29 cellular contexts compared by ENCODE assay signal in the genomic region with DNA sequence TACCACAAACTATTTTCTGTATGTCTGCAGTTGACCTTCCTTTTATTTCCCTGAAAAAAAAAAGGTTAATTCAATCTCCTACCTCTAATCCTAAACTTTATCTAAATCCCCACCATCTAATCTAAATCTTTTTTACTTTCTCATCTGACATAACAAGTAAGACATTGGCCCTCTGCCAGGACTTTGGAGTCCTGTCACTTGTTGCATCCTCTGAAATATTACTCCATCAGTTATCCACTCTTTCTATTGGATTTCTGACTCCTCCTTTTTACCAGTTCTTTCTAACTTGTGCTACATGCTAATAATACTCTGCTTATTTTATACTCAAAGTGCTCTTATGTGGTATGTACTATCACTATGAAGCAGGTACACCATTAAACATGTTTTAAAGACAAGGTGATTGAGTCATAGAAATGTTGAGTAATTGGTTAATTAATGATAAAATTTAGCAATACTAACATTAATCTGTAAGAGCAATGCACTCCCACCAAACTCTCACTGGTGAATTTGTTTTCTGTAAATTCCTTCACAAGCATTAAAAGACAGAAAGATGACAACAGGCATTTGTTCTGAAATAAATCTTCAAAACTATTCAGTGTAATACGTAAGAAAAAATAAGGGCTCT.
DNase-seq lines count a peak whose midpoint lies in the region; ATAC-seq and TF ChIP-seq lines count a peak whose summit lies in the region.
"Had no signal": no experiment of that assay in that cellular context is flagged by ENCODE, and none has a peak within 500 bp of the region (broad histone marks: within the 10 kb centered on the region; RNA-seq: fewer than 3 reads in every experiment).

No MANE protein-coding gene starts in this region.

- peak overlapping the region; percentile 71 for H3K27ac ChIP-seq in PC-9
- no peak overlapping the region for H3K27ac ChIP-seq in left lung
- H3K27ac ChIP-seq: BLaER1 treated with 17β-estradiol and CSF1 and Interleukin-3, amounts not matched to agents 10 nM and 100 nM; body of pancreas; left ventricle myocardium inferior; spleen; testis had no signal

- H2AFZ ChIP-seq in PC-9 = peak overlapping the region; percentile 49; the same call in 1 of the 2 replicates
- H2AFZ ChIP-seq: GM23338 had no signal

- POLR2A ChIA-PET in PC-9 (lab: Charles Lee; ENCODE audit: unreplicated experiment) = no interaction called here

- H3K9me2 ChIP-seq in PC-9 (ENCODE audit: insufficient read depth) = no peaks in the 10 kb centered on the region; the same call in 1 of the 2 replicates

- no TSS peak for BruUV-seq in PC-9 (replicated peaks; lab: Mats Ljungman, UMichigan)

- H3K4me1 ChIP-seq in PC-9 (replicated peaks; ENCODE audit: insufficient read depth) (peaks cover 20% of the 10 kb centered on the region), left lung (no peaks in the 10 kb centered on the region)
- H3K4me1 ChIP-seq: BLaER1 treated with 17β-estradiol and CSF1 and Interleukin-3, amounts not matched to agents 10 nM and 100 nM; body of pancreas; left ventricle myocardium inferior; spleen; testis had no signal

- no peak overlapping the region for H3K4me3 Mint-ChIP-seq in osteocyte (ENCODE audit: unreplicated experiment)
- H3K4me3 Mint-ChIP-seq: activated CD4-positive, alpha-beta memory T cell treated with anti-CD3 and anti-CD28 coated beads, Interleukin-2, amount 10 ng/mL, durations not matched to agents 7 days and 5 days; activated T-helper 1 cell treated with anti-CD3 and anti-CD28 coated beads, Interleukin-12 subunit alpha, Interleukin-12 subunit beta, Interleukin-2, Interleukin-4 antibody, amounts not matched to agents 30 ng/mL and 10 ng/mL and 1 ng/mL, durations not matched to agents 14 hours and 24 hours and 36 hours; GM23338; naive B cell; T-helper 2 cell treated with Interferon-gamma antibody and Interleukin-4, amounts not matched to agents 5 μg/mL and 100 μg/mL, for 36 hours had no signal

- peaks cover 10% of the 10 kb centered on the region for H3K9me3 Mint-ChIP-seq in osteocyte (ENCODE audit: unreplicated experiment)

- no peak overlapping the region for H3K4me2 ChIP-seq in PC-9
- H3K4me2 ChIP-seq: BLaER1 treated with 17β-estradiol and CSF1 and Interleukin-3, amounts not matched to agents 10 nM and 100 nM; GM23338 had no signal

- H4K20me1 ChIP-seq in PC-9 (ENCODE audit: insufficient read depth) = no peaks in the 10 kb centered on the region
- H4K20me1 ChIP-seq: BLaER1 treated with 17β-estradiol and CSF1 and Interleukin-3, amounts not matched to agents 10 nM and 100 nM had no signal

- H3K9me3 ChIP-seq in PC-9 (ENCODE audit: insufficient read depth, low read depth) (peaks cover 4% of the 10 kb centered on the region; the same call in 1 of the 2 replicates), left lung (peaks cover 0 to 10% of the 10 kb centered on the region in 2 donors)
- H3K9me3 ChIP-seq: BLaER1 treated with 17β-estradiol and CSF1 and Interleukin-3, amounts not matched to agents 10 nM and 100 nM; body of pancreas; testis had no signal

- H3K36me3 Mint-ChIP-seq in osteocyte (ENCODE audit: unreplicated experiment) = peaks cover 2% of the 10 kb centered on the region

- peaks cover 21% of the 10 kb centered on the region for H3K4me1 Mint-ChIP-seq in osteocyte (ENCODE audit: unreplicated experiment)
- H3K4me1 Mint-ChIP-seq: activated CD4-positive, alpha-beta memory T cell treated with anti-CD3 and anti-CD28 coated beads, Interleukin-2, amount 10 ng/mL, durations not matched to agents 7 days and 5 days; GM23338; naive B cell had no signal

- no peaks in the 10 kb centered on the region for H3K27me3 Mint-ChIP-seq in osteocyte (ENCODE audit: unreplicated experiment)
- H3K27me3 Mint-ChIP-seq: activated CD4-positive, alpha-beta memory T cell treated with anti-CD3 and anti-CD28 coated beads, Interleukin-2, amount 10 ng/mL, durations not matched to agents 7 days and 5 days; naive B cell had no signal

- no peaks in the 10 kb centered on the region for H3K27me3 ChIP-seq in PC-9 (ENCODE audit: insufficient read depth, low read depth)
- H3K27me3 ChIP-seq in left lung = no peaks in the 10 kb centered on the region
- H3K27me3 ChIP-seq: BLaER1 treated with 17β-estradiol and CSF1 and Interleukin-3, amounts not matched to agents 10 nM and 100 nM; body of pancreas; spleen; testis had no signal

- ATAC-seq in left lung (no peak), GM21526 (IDR thresholded peaks at IDR 0.05; ENCODE audit: low FRiP score, unreplicated experiment) (no peak)
- ATAC-seq: body of pancreas; GM23338; Panc1; right cardiac atrium; stimulated activated naive CD8-positive, alpha-beta T cell treated with anti-CD3 and anti-CD28 coated beads, Interleukin-15, Interleukin-2, amounts not matched to agents 100 U/mL and 50 U/mL, for 24 hours had no signal

- no peak for TF ChIP-seq CTCF in PC-9 (conservative IDR thresholded peaks at IDR 0.05)
- TF ChIP-seq CTCF in epithelial cell of esophagus (IDR thresholded peaks at IDR 0.05; ENCODE audit: insufficient read depth, low read depth, low read length, missing control alignments) = no peak
- TF ChIP-seq CTCF in osteocyte (IDR thresholded peaks at IDR 0.05) = no peak
- no peak for TF ChIP-seq CTCF in left lung (IDR thresholded peaks at IDR 0.05)

- CTCF ChIA-PET in PC-9 (lab: Charles Lee) = no interaction called here

- H3K4me3 ChIP-seq in PC-9 = no peak overlapping the region
- no peak overlapping the region for H3K4me3 ChIP-seq in epithelial cell of esophagus (ENCODE audit: low read length)
- H3K4me3 ChIP-seq in left lung = no peak overlapping the region
- H3K4me3 ChIP-seq: BLaER1 treated with 17β-estradiol and CSF1 and Interleukin-3, amounts not matched to agents 10 nM and 100 nM; body of pancreas; GM23338; left ventricle myocardium inferior; spleen; testis had no signal

- H3K27ac Mint-ChIP-seq in osteocyte (ENCODE audit: unreplicated experiment) = peak overlapping the region; percentile 73
- H3K27ac Mint-ChIP-seq: activated CD4-positive, alpha-beta memory T cell treated with anti-CD3 and anti-CD28 coated beads, Interleukin-2, amount 10 ng/mL, durations not matched to agents 7 days and 5 days; activated T-helper 1 cell treated with anti-CD3 and anti-CD28 coated beads, Interleukin-12 subunit alpha, Interleukin-12 subunit beta, Interleukin-2, Interleukin-4 antibody, amounts not matched to agents 30 ng/mL and 10 ng/mL and 1 ng/mL, durations not matched to agents 14 hours and 24 hours and 36 hours; GM23338; naive B cell; T-helper 2 cell treated with Interferon-gamma antibody and Interleukin-4, amounts not matched to agents 5 μg/mL and 100 μg/mL, for 36 hours had no signal

- no peaks in the 10 kb centered on the region for H3K79me2 ChIP-seq in PC-9 (ENCODE audit: low read depth)

- H3K36me3 ChIP-seq in PC-9 (ENCODE audit: low read depth) (no peaks in the 10 kb centered on the region; the same call in 1 of the 2 replicates), left lung (no peaks in the 10 kb centered on the region)
- H3K36me3 ChIP-seq: BLaER1 treated with 17β-estradiol and CSF1 and Interleukin-3, amounts not matched to agents 10 nM and 100 nM; left ventricle myocardium inferior; spleen had no signal

- intact Hi-C loops in PC-9 (cut with micrococcal nuclease; ENCODE audit: unreplicated experiment) (no loop called here), left lung (cut with DNase I) (no loop called here)

- peak; percentile 24 for DNase-seq in EH (ENCODE audit: low read depth)
- DNase-seq in PC-9 = no peak
- peak; percentile 29 for DNase-seq in epithelial cell of esophagus (ENCODE audit: low read depth)
- no peak for DNase-seq in osteocyte (ENCODE audit: extremely low spot score, unreplicated experiment)
- DNase-seq in AG20443 (ENCODE audit: low spot score) = no peak
- DNase-seq in left lung = no peak
- DNase-seq: activated CD4-positive, alpha-beta memory T cell treated with anti-CD3 and anti-CD28 coated beads, Interleukin-2, amount 10 ng/mL, durations not matched to agents 7 days and 5 days; activated CD8-positive, alpha-beta memory T cell treated with anti-CD3 and anti-CD28 coated beads, Interleukin-2, amount 50 U/mL, for 48 hours; activated naive CD4-positive, alpha-beta T cell treated with Interleukin-2 at 50 U/mL for 16 hours; body of pancreas; DMS79 treated with DMSO at 0.1 percent for 48 hours; glutamatergic neuron; left ventricle myocardium inferior; naive B cell; NCI-H1417; NCI-H2029 treated with DMSO at 0.1 percent for 48 hours; NCI-H524 treated with DMSO at 0.1 percent for 48 hours; posterior cingulate gyrus; right cardiac atrium; spleen; stimulated activated CD4-positive, alpha-beta T cell treated with anti-CD3 and anti-CD28 coated beads, Interleukin-2, amount 100 ng/mL, for 24 hours; stimulated activated naive CD8-positive, alpha-beta T cell treated with anti-CD3 and anti-CD28 coated beads, Interleukin-15, Interleukin-2, amounts not matched to agents 100 U/mL and 50 U/mL, for 24 hours; testis had no signal

- peaks cover 7% of the 10 kb centered on the region; the same call in 1 of the 2 replicates for H3F3A ChIP-seq in PC-9 (ENCODE audit: insufficient read depth, low read depth)

Comparison
In these comparisons a context has a peak if more than half of its experiments do, and no peak if none do; other contexts are left out.
1. DNase-seq: peak in EH (single experiment) and epithelial cell of esophagus (single experiment); none in PC-9 (0 of 2), osteocyte (single experiment), AG20443 (single experiment) and left lung (0 of 2).